ENCODE assay signal across 20 cellular contexts in the genomic region with DNA sequence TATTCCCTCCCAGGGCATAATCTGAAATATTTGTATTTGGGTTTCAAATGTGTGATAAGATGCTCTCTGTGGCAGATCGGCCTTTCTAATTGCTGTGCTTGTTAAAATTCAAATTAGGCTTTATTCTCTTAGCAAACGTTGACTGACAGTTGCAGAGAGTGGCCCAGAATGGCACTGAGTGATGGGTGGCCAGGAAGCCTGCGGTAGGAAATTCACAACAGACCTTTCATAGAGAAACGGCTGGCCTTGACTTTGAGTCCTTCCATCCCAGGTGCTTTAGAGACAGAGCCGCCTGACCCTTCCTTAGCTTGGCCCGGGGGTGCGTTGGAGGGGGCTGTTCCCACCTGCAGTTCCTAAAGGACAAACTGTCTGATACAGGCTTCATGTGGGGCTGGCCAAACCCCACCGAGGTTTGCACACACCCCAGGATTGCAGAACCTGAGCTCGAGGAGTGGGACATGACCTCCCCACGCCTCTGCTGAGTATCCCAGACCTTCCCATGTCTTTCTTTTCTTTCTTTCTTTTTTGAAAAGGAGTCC.
A peak's percentile ranks its signal among the peaks of the same experiment; 100 is the strongest.
DNase-seq lines count a peak whose midpoint lies in the region; ATAC-seq, FAIRE-seq and TF ChIP-seq lines count a peak whose summit lies in the region.
"Had no signal": no experiment of that assay in that cellular context is flagged by ENCODE, and none has a peak within 500 bp of the region (broad histone marks: within the 10 kb centered on the region; RNA-seq: fewer than 3 reads in every experiment).

No MANE protein-coding gene starts in this region.

- WGBS in H1 (ENCODE audit: extremely low coverage in 1 of 2, insufficient coverage in 1 of 2, insufficient read length in 1 of 2, insufficient replicate concordance in 2 of 2, low coverage in 1 of 2, low lambda C conversion rate in 2 of 2, missing lambda C conversion rate in 1 of 2), 2 experiments = 82% methylated on average over 10 of the region's 10 CpGs; no CpG with 5 or more reads in 1 of the 2 experiments

- no peak overlapping the region for H3K4ac ChIP-seq in H1 (replicated peaks; ENCODE audit: insufficient read length, low read depth, low read length)

- no peak overlapping the region for H2BK120ac ChIP-seq in H1 (replicated peaks; ENCODE audit: low read depth, low read length)

- CTCF ChIA-PET in H1 (lab: Charles Lee; ENCODE audit: partially characterized antibody) = interaction anchor here (0.8 to 1.2 kb wide), 3 partner anchors 19 to 428 kb away, joined by 3 to 4 read pairs (median 3); no protein-coding TSS in a partner anchor

- no peak for TF ChIP-seq EP300 in H1 (IDR thresholded peaks at IDR 0.05; ENCODE audit: borderline replicate concordance in 1 of 2, low read depth in 2 of 2, low read length in 2 of 2)

- no peak overlapping the region for H3K14ac ChIP-seq in H1 (ENCODE audit: insufficient read length)

- H3K79me1 ChIP-seq in H1 (ENCODE audit: low read depth, low read length) = peaks cover 8% of the 10 kb centered on the region

- H3K36me3 ChIP-seq in DND-41 (ENCODE audit: insufficient read depth, low read length) (peaks cover 10% of the 10 kb centered on the region; the same call in 1 of the 2 replicates), Loucy (ENCODE audit: insufficient read depth, low read length) (peaks cover 6% of the 10 kb centered on the region; the same call in 1 of the 2 replicates), H1 (ENCODE audit: control insufficient read depth in 2 of 4, insufficient read depth in 4 of 4, low read length in 3 of 4) (no peaks in the 10 kb centered on the region), mucosa of descending colon (ENCODE audit: low read depth) (no peaks in the 10 kb centered on the region)

- H2BK20ac ChIP-seq in H1 (ENCODE audit: low read length) = no peak overlapping the region

- H3K4me3 ChIP-seq in DND-41 (ENCODE audit: low read depth in 1 of 2, low read length in 2 of 2) (no peak overlapping the region), Loucy (ENCODE audit: low read length, poor library complexity, severe bottlenecking) (peak overlapping the region; percentile 59), H1 (ENCODE audit: extremely low read depth in 1 of 4, insufficient read depth in 2 of 4, low read depth in 3 of 4, low read length in 4 of 4) (no peak overlapping the region), mucosa of descending colon (no peak overlapping the region)

- intact Hi-C loops in posterior vena cava (cut with DNase I) = no loop called here
- intact Hi-C loops in mucosa of descending colon (cut with DNase I, micrococcal nuclease) = no loop called here

- H4K5ac ChIP-seq in H1 (ENCODE audit: insufficient read length, low read depth, low read length) = no peak overlapping the region

- no peak overlapping the region for H2BK15ac ChIP-seq in H1 (ENCODE audit: low read length)

- H2AFZ ChIP-seq in DND-41 (ENCODE audit: low read depth, low read length) (no peak overlapping the region), Loucy (ENCODE audit: low read length) (no peak overlapping the region), H1 (ENCODE audit: low read length) (no peak overlapping the region)

- no peak overlapping the region for H3K4me2 ChIP-seq in DND-41 (ENCODE audit: insufficient read depth, low read length)
- H3K4me2 ChIP-seq in Loucy (ENCODE audit: low read depth, low read length, poor library complexity, severe bottlenecking) = peak overlapping the region; percentile 75
- no peak overlapping the region for H3K4me2 ChIP-seq in H1 (ENCODE audit: insufficient read depth in 1 of 2, low read depth in 2 of 2, low read length in 2 of 2)

- TF ChIP-seq RAD21 in H1 (IDR thresholded peaks at IDR 0.05 in 1 of 2, conservative IDR thresholded peaks at IDR 0.05 in 1 of 2; ENCODE audit: low read depth in 2 of 2, low read length in 2 of 2) = no peak

- no peak overlapping the region for H2AK5ac ChIP-seq in H1 (ENCODE audit: low read depth, low read length)

- peaks cover 88% of the 10 kb centered on the region for H3K79me2 ChIP-seq in DND-41 (ENCODE audit: insufficient read depth, low read length)
- peaks cover 78% of the 10 kb centered on the region for H3K79me2 ChIP-seq in Loucy (ENCODE audit: insufficient read depth, low read length)
- H3K79me2 ChIP-seq in H1 (ENCODE audit: control insufficient read depth in 1 of 2, insufficient read depth in 2 of 2, low read length in 2 of 2) = peaks cover 0 to 37% of the 10 kb centered on the region in 2 experiments; a peak in 1 of 4 replicates

- H4K91ac ChIP-seq in H1 (replicated peaks; ENCODE audit: insufficient read length, low read length) = no peak overlapping the region

- no peak overlapping the region for H2BK5ac ChIP-seq in H1 (ENCODE audit: low read depth, low read length)

- H3K23me2 ChIP-seq in H1 (ENCODE audit: low read depth, low read length) = no peaks in the 10 kb centered on the region

- H4K8ac ChIP-seq in H1 (ENCODE audit: extremely low read depth, insufficient read depth, low read length) = no peak overlapping the region

- H3K27me3 ChIP-seq in DND-41 (ENCODE audit: insufficient read depth, low read length, poor library complexity) (no peaks in the 10 kb centered on the region), Loucy (ENCODE audit: insufficient read depth, low read length, poor library complexity, severe bottlenecking) (no peaks in the 10 kb centered on the region), H1 (replicated peaks in 1 of 4; ENCODE audit: control insufficient read depth in 3 of 4, extremely low read depth in 1 of 4, insufficient read depth in 3 of 4, low read length in 3 of 4) (no peaks in the 10 kb centered on the region)

- H3K56ac ChIP-seq in H1 (replicated peaks; ENCODE audit: insufficient read length, low read depth, low read length) = no peak overlapping the region

- no peak for FAIRE-seq in H1 (lab: Jason Lieb, UNC)

- no peak for TF ChIP-seq CTCF in DND-41 (IDR thresholded peaks at IDR 0.05; ENCODE audit: borderline replicate concordance, extremely low read depth, low read length, poor library complexity, severe bottlenecking)
- no peak for TF ChIP-seq CTCF in Loucy (conservative IDR thresholded peaks at IDR 0.05; ENCODE audit: low read length)
- TF ChIP-seq CTCF in H1 (IDR thresholded peaks at IDR 0.05; ENCODE audit: control extremely low read depth in 1 of 3, insufficient read depth in 1 of 3, low read depth in 1 of 3, low read length in 3 of 3) = no peak
- no peak for TF ChIP-seq CTCF in mucosa of descending colon (IDR thresholded peaks at IDR 0.05)

- no peak for ATAC-seq in DND-41 (ENCODE audit: insufficient read depth, low read depth)
- ATAC-seq in mucosa of descending colon = no peak
- ATAC-seq: SK-N-SH treated with all-trans-retinoic acid at 6 μM for 48 hours had no signal

- H3K9me2 ChIP-seq in Loucy (replicated peaks; ENCODE audit: low read depth, low read length) = no peaks in the 10 kb centered on the region

- no peak overlapping the region for H2BK12ac ChIP-seq in H1 (ENCODE audit: low read depth, low read length)

- H3K9ac ChIP-seq in DND-41 (ENCODE audit: low read depth, low read length) (no peak overlapping the region), Loucy (ENCODE audit: low read depth, low read length, poor library complexity, severe bottlenecking) (peak overlapping the region; percentile 82), H1 (replicated peaks in 1 of 4; ENCODE audit: extremely low read depth in 1 of 4, low read depth in 3 of 4, low read length in 3 of 4) (no peak overlapping the region)

- no peak for TF ChIP-seq POLR2A in H1 (IDR thresholded peaks at IDR 0.05; ENCODE audit: control extremely low read depth in 1 of 2, low read depth in 2 of 2, low read length in 2 of 2)

- H4K20me1 ChIP-seq in DND-41 (ENCODE audit: insufficient read depth, low read length) (peaks cover 28% of the 10 kb centered on the region), Loucy (ENCODE audit: insufficient read depth, low read length, poor library complexity, severe bottlenecking) (peaks cover 4% of the 10 kb centered on the region), H1 (replicated peaks in 1 of 2; ENCODE audit: control insufficient read depth in 1 of 2, insufficient read depth in 2 of 2, low read length in 2 of 2) (peaks cover 0 to 4% of the 10 kb centered on the region in 2 experiments)

- no peak overlapping the region for H3K18ac ChIP-seq in H1 (ENCODE audit: extremely low read depth, low read length)

- no peaks in the 10 kb centered on the region for H3K9me3 ChIP-seq in DND-41 (ENCODE audit: insufficient read depth, low read length, severe bottlenecking)
- no peaks in the 10 kb centered on the region for H3K9me3 ChIP-seq in Loucy (ENCODE audit: insufficient read depth, low read depth, low read length)
- H3K9me3 ChIP-seq in H1 (ENCODE audit: insufficient read depth in 2 of 2, low read depth in 1 of 2, low read length in 1 of 2) = no peaks in the 10 kb centered on the region
- no peaks in the 10 kb centered on the region for H3K9me3 ChIP-seq in mucosa of descending colon

- H3K27ac ChIP-seq in DND-41 (ENCODE audit: low read length) (peak overlapping the region; percentile 31), H1 (ENCODE audit: low read depth, low read length) (peak overlapping the region; percentile 19; the same call in 1 of the 2 replicates)

- DNase-seq in DND-41 (no peak), H1 (ENCODE audit: low read depth in 1 of 2, low spot score in 2 of 2) (no peak), posterior vena cava (ENCODE audit: low spot score) (peak; percentile 66), hepatic stellate cell (ENCODE audit: low spot score) (no peak), DMS79 treated with DMSO at 0.1 percent for 48 hours (lab: John Stamatoyannopoulos, UW) (no peak), mucosa of descending colon (no peak)
- no peak for DNase-seq in activated naive CD4-positive, alpha-beta T cell treated with anti-CD3 and anti-CD28 coated beads, Interleukin-2, amount 50 U/mL, for 16 hours
- DNase-seq: Calu3; CD4-positive, alpha-beta T cell; DMS79; GF-D8; HCEC 1CT; IMR-90; NCI-H1417; NCI-H1930; NCI-H2171 treated with DMSO at 0.1 percent for 48 hours; NCI-H524 treated with DMSO at 0.1 percent for 48 hours; Right ventricle myocardium superior had no signal

- H3K23ac ChIP-seq in H1 (ENCODE audit: insufficient read length) = no peak overlapping the region

- peaks cover 5% of the 10 kb centered on the region for H3F3A ChIP-seq in Loucy (ENCODE audit: low read depth)

- H3K4me1 ChIP-seq in DND-41 (ENCODE audit: insufficient read depth, low read length) (no peaks in the 10 kb centered on the region), Loucy (ENCODE audit: insufficient read depth, low read length, poor library complexity, severe bottlenecking) (peaks cover 35% of the 10 kb centered on the region), H1 (replicated peaks in 1 of 4; ENCODE audit: control insufficient read depth in 3 of 4, insufficient read depth in 4 of 4, low read length in 3 of 4) (peaks cover 0 to 3% (median 0%) of the 10 kb centered on the region in 4 experiments; a peak in 3 of 7 replicates), mucosa of descending colon (ENCODE audit: low read depth) (no peaks in the 10 kb centered on the region)

- POLR2A ChIA-PET in H1 (lab: Charles Lee; ENCODE audit: partially characterized antibody) = no interaction called here

TF ChIP-seq in H1, 55 proteins besides CTCF, POLR2A, EP300 and RAD21 (continues in another document):
- no peak for TF ChIP-seq RNF2 (IDR thresholded peaks at IDR 0.05; ENCODE audit: borderline replicate concordance, low read depth, low read length, missing control alignments, poor library complexity, severe bottlenecking)
